ENCODE assay signal across 20 cellular contexts in genomic region chr10:11870461-11870780, GRCh38. TPM values are rescaled to one million over a fixed set of nuclear protein-coding genes. Genes with fewer than 3 reads are reported as not detected.
DNase-seq lines count a peak whose midpoint lies in the region; ATAC-seq, FAIRE-seq and TF ChIP-seq lines count a peak whose summit lies in the region.
"Had no signal": no experiment of that assay in that cellular context is flagged by ENCODE, and none has a peak within 500 bp of the region (broad histone marks: within the 10 kb centered on the region; RNA-seq: fewer than 3 reads in every experiment).

No MANE protein-coding gene starts in this region.

- H3K18ac ChIP-seq in H1 (ENCODE audit: extremely low read depth, low read length): no peak overlapping the region
- H3K18ac ChIP-seq in neuronal stem cell (ENCODE audit: low read length): peak overlapping the region; percentile 88

- H3K79me1 ChIP-seq in H1 (ENCODE audit: low read depth, low read length) (no peaks in the 10 kb centered on the region), neuronal stem cell (ENCODE audit: low read depth, low read length) (no peaks in the 10 kb centered on the region)

- H3K9ac ChIP-seq in H1 (replicated peaks in 1 of 4; ENCODE audit: extremely low read depth in 1 of 4, low read depth in 3 of 4, low read length in 3 of 4) (no peak overlapping the region), neuronal stem cell (ENCODE audit: low read depth, low read length, poor library complexity) (no peak overlapping the region)

- H3K36me3 ChIP-seq in H1 (ENCODE audit: control insufficient read depth in 2 of 4, insufficient read depth in 4 of 4, low read length in 3 of 4) (no peaks in the 10 kb centered on the region; a peak in 1 of 8 replicates), neuronal stem cell (replicated peaks in 1 of 2; ENCODE audit: control insufficient read depth in 2 of 2, insufficient read depth in 2 of 2, low read length in 2 of 2) (no peaks in the 10 kb centered on the region), tibial artery (peaks cover 0 to 20% (median 0%) of the 10 kb centered on the region in 3 donors)
- H3K36me3 ChIP-seq: neutrophil had no signal

- H2AFZ ChIP-seq in H1 (ENCODE audit: low read length) (no peak overlapping the region), neuronal stem cell (ENCODE audit: low read length) (no peak overlapping the region)
- H2AFZ ChIP-seq: hepatocyte had no signal

- H4K5ac ChIP-seq in H1 (ENCODE audit: insufficient read length, low read depth, low read length): no peak overlapping the region

- intact Hi-C loops in Right ventricle myocardium superior (cut with DNase I) (no loop called here), Right ventricle myocardium inferior (cut with DNase I) (no loop called here), tibial artery (cut with DNase I; ENCODE audit: low total_unique reads) (no loop called here)

- H3K4ac ChIP-seq in H1 (replicated peaks; ENCODE audit: insufficient read length, low read depth, low read length): no peak overlapping the region
- no peak overlapping the region for H3K4ac ChIP-seq in neuronal stem cell (ENCODE audit: low read length)

- no peaks in the 10 kb centered on the region for H3K23me2 ChIP-seq in H1 (ENCODE audit: low read depth, low read length)

- TF ChIP-seq EP300 in H1 (IDR thresholded peaks at IDR 0.05; ENCODE audit: borderline replicate concordance in 1 of 2, low read depth in 2 of 2, low read length in 2 of 2): no peak

- no peak overlapping the region for H2BK20ac ChIP-seq in H1 (ENCODE audit: low read length)

- H2BK15ac ChIP-seq in H1 (ENCODE audit: low read length) (no peak overlapping the region), neuronal stem cell (ENCODE audit: low read length) (no peak overlapping the region)

- H3K4me3 ChIP-seq in H1 (ENCODE audit: extremely low read depth in 1 of 4, insufficient read depth in 2 of 4, low read depth in 3 of 4, low read length in 4 of 4) (peak overlapping the region in 2 of 4 experiments; percentile 17 to 45; a peak in 3 of 8 replicates), neuronal stem cell (ENCODE audit: low read length in 2 of 2) (no peak overlapping the region), tibial artery (peak overlapping the region; percentile 5 to 43)
- H3K4me3 ChIP-seq: hepatocyte had no signal

- H3K27ac ChIP-seq in H1 (ENCODE audit: low read depth, low read length) (no peak overlapping the region), neuronal stem cell (replicated peaks; ENCODE audit: low read length) (no peak overlapping the region), tibial artery (no peak overlapping the region)
- H3K27ac ChIP-seq: neutrophil had no signal

- H2BK5ac ChIP-seq in H1 (ENCODE audit: low read depth, low read length) (no peak overlapping the region), neuronal stem cell (ENCODE audit: low read length) (no peak overlapping the region)

- no peak for TF ChIP-seq POLR2A in H1 (IDR thresholded peaks at IDR 0.05; ENCODE audit: control extremely low read depth in 1 of 2, low read depth in 2 of 2, low read length in 2 of 2)

- FAIRE-seq in H1 (lab: Jason Lieb, UNC): no peak
- FAIRE-seq: bronchial epithelial cell, G401.6 had no signal

- DNase-seq in Right ventricle myocardium superior (no peak), Right ventricle myocardium inferior (ENCODE audit: missing footprints) (no peak), H1 (ENCODE audit: low read depth in 1 of 2, low spot score in 2 of 2) (no peak), neuronal stem cell (ENCODE audit: low spot score) (no peak), tibial artery (no peak), GM19238 (ENCODE audit: insufficient read length, low spot score) (no peak), HK-2 (ENCODE audit: unreplicated experiment) (no peak)
- DNase-seq: activated CD8-positive, alpha-beta memory T cell treated with anti-CD3 and anti-CD28 coated beads for 24 hours; Karpas-422; kidney glomerular epithelial cell; midbrain; NCI-H1105 treated with DMSO at 0.1 percent for 48 hours; OCI-M1; stimulated activated CD4-positive, alpha-beta T cell treated with anti-CD3 and anti-CD28 coated beads, Interleukin-4, amount 100 ng/mL, for 24 hours had no signal

- no peaks in the 10 kb centered on the region for H3K9me3 ChIP-seq in H1 (ENCODE audit: insufficient read depth in 2 of 2, low read depth in 1 of 2, low read length in 1 of 2)
- no peaks in the 10 kb centered on the region for H3K9me3 ChIP-seq in neuronal stem cell (replicated peaks in 1 of 2; ENCODE audit: control insufficient read depth in 2 of 2, insufficient read depth in 1 of 2, low read depth in 1 of 2, low read length in 2 of 2)
- H3K9me3 ChIP-seq in tibial artery: no peaks in the 10 kb centered on the region
- H3K9me3 ChIP-seq: neutrophil had no signal

- no peak overlapping the region for H4K91ac ChIP-seq in H1 (replicated peaks; ENCODE audit: insufficient read length, low read length)
- H4K91ac ChIP-seq in neuronal stem cell (ENCODE audit: low read depth, low read length, poor library complexity): no peak overlapping the region

- H3K14ac ChIP-seq in H1 (ENCODE audit: insufficient read length): no peak overlapping the region
- H3K14ac ChIP-seq in neuronal stem cell (ENCODE audit: low read length): no peak overlapping the region

- H3K4me2 ChIP-seq in H1 (ENCODE audit: insufficient read depth in 1 of 2, low read depth in 2 of 2, low read length in 2 of 2): peak overlapping the region; percentile 48 to 62; a peak in 3 of 4 replicates
- no peak overlapping the region for H3K4me2 ChIP-seq in neuronal stem cell (ENCODE audit: insufficient read depth, low read length, poor library complexity, severe bottlenecking)
- H3K4me2 ChIP-seq: hepatocyte had no signal

- CTCF ChIA-PET in H1 (lab: Charles Lee; ENCODE audit: partially characterized antibody): interaction anchor here (0.7 to 0.9 kb wide), 2 partner anchors 16 to 44 kb away, joined by 3 read pairs; no protein-coding TSS in a partner anchor

- no peaks in the 10 kb centered on the region for H3K79me2 ChIP-seq in H1 (ENCODE audit: control insufficient read depth in 1 of 2, insufficient read depth in 2 of 2, low read length in 2 of 2)

- ATAC-seq in Right ventricle myocardium superior (ENCODE audit: poor library complexity): peak; percentile 7
- ATAC-seq in Right ventricle myocardium inferior: no peak
- ATAC-seq in HG03280 (IDR thresholded peaks at IDR 0.05; ENCODE audit: unreplicated experiment): no peak

- no peak for TF ChIP-seq CTCF in H1 (IDR thresholded peaks at IDR 0.05; ENCODE audit: control extremely low read depth in 1 of 3, insufficient read depth in 1 of 3, low read depth in 1 of 3, low read length in 3 of 3)
- TF ChIP-seq CTCF in tibial artery (IDR thresholded peaks at IDR 0.05): no peak

- no peak for TF ChIP-seq RAD21 in H1 (IDR thresholded peaks at IDR 0.05 in 1 of 2, conservative IDR thresholded peaks at IDR 0.05 in 1 of 2; ENCODE audit: low read depth in 2 of 2, low read length in 2 of 2)

- no peak overlapping the region for H3K56ac ChIP-seq in H1 (replicated peaks; ENCODE audit: insufficient read length, low read depth, low read length)

- no peak overlapping the region for H2BK12ac ChIP-seq in H1 (ENCODE audit: low read depth, low read length)
- no peak overlapping the region for H2BK12ac ChIP-seq in neuronal stem cell (ENCODE audit: low read length)

- H4K20me1 ChIP-seq in H1 (replicated peaks in 1 of 2; ENCODE audit: control insufficient read depth in 1 of 2, insufficient read depth in 2 of 2, low read length in 2 of 2): no peaks in the 10 kb centered on the region
- H4K20me1 ChIP-seq: BLaER1 treated with 17β-estradiol and CSF1 and Interleukin-3, amounts not matched to agents 10 nM and 100 nM had no signal

- H3K4me1 ChIP-seq in H1 (replicated peaks in 1 of 4; ENCODE audit: control insufficient read depth in 3 of 4, insufficient read depth in 4 of 4, low read length in 3 of 4) (peaks cover 0 to 17% (median 10%) of the 10 kb centered on the region in 4 experiments; a peak in 6 of 7 replicates), neuronal stem cell (ENCODE audit: control insufficient read depth in 2 of 2, insufficient read depth in 1 of 2, low read depth in 1 of 2, low read length in 2 of 2) (peaks cover 8 to 14% of the 10 kb centered on the region in 2 donors), tibial artery (peaks cover 0 to 22% (median 14%) of the 10 kb centered on the region in 4 donors)

- H2BK120ac ChIP-seq in H1 (replicated peaks; ENCODE audit: low read depth, low read length) (no peak overlapping the region), neuronal stem cell (ENCODE audit: low read depth, low read length) (no peak overlapping the region)

- H4K8ac ChIP-seq in H1 (ENCODE audit: extremely low read depth, insufficient read depth, low read length): peak overlapping the region; percentile 88; the same call in 1 of the 2 replicates
- no peak overlapping the region for H4K8ac ChIP-seq in neuronal stem cell (ENCODE audit: low read depth, low read length)

- POLR2A ChIA-PET in H1 (lab: Charles Lee; ENCODE audit: partially characterized antibody): interaction anchor here (0.5 to 1.1 kb wide), 2 partner anchors 9 to 89 kb away, joined by 3 to 4 read pairs; no protein-coding TSS in a partner anchor

- H3K27me3 ChIP-seq in H1 (replicated peaks in 1 of 4; ENCODE audit: control insufficient read depth in 3 of 4, extremely low read depth in 1 of 4, insufficient read depth in 3 of 4, low read length in 3 of 4) (no peaks in the 10 kb centered on the region), neuronal stem cell (ENCODE audit: control insufficient read depth in 3 of 3, insufficient read depth in 3 of 3, low read depth in 1 of 3, low read length in 3 of 3) (peaks cover 0 to 2% (median 0%) of the 10 kb centered on the region in 3 experiments), tibial artery (peaks cover 0 to 10% of the 10 kb centered on the region in 2 donors)
- H3K27me3 ChIP-seq: BLaER1 treated with 17β-estradiol and CSF1 and Interleukin-3, amounts not matched to agents 10 nM and 100 nM; hepatocyte; neutrophil had no signal

- WGBS in H1 (ENCODE audit: extremely low coverage in 1 of 2, insufficient coverage in 1 of 2, insufficient read length in 1 of 2, insufficient replicate concordance in 2 of 2, low coverage in 1 of 2, low lambda C conversion rate in 2 of 2, missing lambda C conversion rate in 1 of 2), 2 experiments: 62% methylated on average over 8 of the region's 8 CpGs; no CpG with 5 or more reads in 1 of the 2 experiments
- no CpG with 5 or more reads among the region's 8 CpGs for WGBS in neuronal stem cell (ENCODE audit: extremely low coverage in 2 of 2, insufficient read length in 2 of 2, insufficient replicate concordance in 1 of 2), 2 donors

- H2AK5ac ChIP-seq in H1 (ENCODE audit: low read depth, low read length) (no peak overlapping the region), neuronal stem cell (ENCODE audit: low read depth, low read length) (peak overlapping the region; percentile 48)

- no peak overlapping the region for H3K23ac ChIP-seq in H1 (ENCODE audit: insufficient read length)
- H3K23ac ChIP-seq in neuronal stem cell (ENCODE audit: low read depth, low read length, poor library complexity): no peak overlapping the region

RNA-seq across cellular contexts. Expression of gene PROSER2, which starts 47.3 kb away (rescaled TPM):
- total RNA-seq in Right ventricle myocardium superior (0.97 TPM), Right ventricle myocardium inferior (1.2 TPM)
- 11.6 and 13.7 TPM in 2 replicates for total RNA-seq in H1 (2021; fragmentation: NEBNext Ultra II Directional; extraction: Animal tissue kit (Norgen Biotek cat#: 25700))
- polyA plus RNA-seq in H1 (2011; rRNA removed): 3.9 and 6.5 TPM in 2 replicates
- polyA plus RNA-seq in H1 (2011; cell fraction: cytosol; rRNA removed): 4.2 TPM
- polyA plus RNA-seq in H1 (2011; cell fraction: nucleus; rRNA removed): 5.3 TPM
- 5.9 to 7.9 TPM (median 7.2 TPM) in 4 replicates for polyA plus RNA-seq in H1 (2012, experiment 1 of 2)
- 6.4 TPM for polyA plus RNA-seq in H1 (2012, experiment 2 of 2)
- polyA plus RNA-seq in H1 (2013, experiment 1 of 2): 4.6 TPM
- polyA plus RNA-seq in H1 (2013, experiment 2 of 2): 4.6 TPM
- 3.7 and 5.5 TPM in 2 replicates for polyA minus RNA-seq in H1 (2011; rRNA and poly(A)+ RNA removed)
- polyA minus RNA-seq in H1 (2011; cell fraction: cytosol; rRNA and poly(A)+ RNA removed): 3.1 TPM
- polyA minus RNA-seq in H1 (2011; cell fraction: nucleus; rRNA and poly(A)+ RNA removed): 4.1 TPM
- 4.1 TPM for polyA plus RNA-seq in neuronal stem cell (2013, experiment 1 of 2)
- polyA plus RNA-seq in neuronal stem cell (2013, experiment 2 of 2): 4.0 TPM

Comparison
In these comparisons a context has a peak if more than half of its experiments do, and no peak if none do; other contexts are left out.
1. H3K4me3 ChIP-seq: peak in tibial artery (2 of 2); none in neuronal stem cell (0 of 2).